23 cellular contexts compared by ENCODE assay signal in the genomic region with DNA sequence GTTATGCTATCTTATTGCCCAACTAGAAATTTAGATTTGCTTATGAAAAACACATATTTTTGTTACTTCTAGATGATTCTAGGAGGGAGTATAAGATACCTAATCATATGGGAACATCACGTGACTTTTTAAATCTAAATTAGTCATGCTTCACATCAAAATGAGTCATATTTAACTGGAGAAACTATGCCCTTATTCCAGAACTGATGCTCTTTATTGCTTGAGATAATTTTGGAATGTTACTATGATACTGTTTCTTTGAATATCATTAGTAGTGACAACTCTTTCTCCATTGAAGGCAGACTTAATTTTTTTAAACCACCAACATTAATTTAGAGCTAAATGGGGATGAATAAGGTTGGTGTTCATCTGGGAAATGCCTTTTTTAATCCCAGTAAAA. TPM values are rescaled to one million over a fixed set of nuclear protein-coding genes. Genes with fewer than 3 reads are reported as not detected.
DNase-seq lines count a peak whose midpoint lies in the region; ATAC-seq and TF ChIP-seq lines count a peak whose summit lies in the region.
"Had no signal": no experiment of that assay in that cellular context is flagged by ENCODE, and none has a peak within 500 bp of the region (broad histone marks: within the 10 kb centered on the region; RNA-seq: fewer than 3 reads in every experiment).

No MANE protein-coding gene starts in this region.

- DNase-seq in EH (ENCODE audit: low read depth) (peak; percentile 68), PC-3 (peak; percentile 24), cardiac fibroblast (ENCODE audit: low read depth in 2 of 2) (peak; percentile 45 to 57), kidney tubule cell (ENCODE audit: low spot score) (peak; percentile 13), C1 segment of cervical spinal cord (lab: John Stamatoyannopoulos, UW) (no peak), NCI-H1417 (lab: John Stamatoyannopoulos, UW) (no peak), NCI-H2196 (lab: John Stamatoyannopoulos, UW; ENCODE audit: unreplicated experiment) (no peak)
- DNase-seq in activated naive CD4-positive, alpha-beta T cell treated with anti-CD3 and anti-CD28 coated beads for 36 hours: no peak
- DNase-seq: activated B cell treated with CpG ODN at 0.5 μM for 24 hours; activated naive CD8-positive, alpha-beta T cell treated with anti-CD3 and anti-CD28 coated beads for 36 hours; activated T-cell treated with anti-CD3 and anti-CD28 coated beads, Interleukin-2, amount 50 U/mL, for 48 hours; effector CD4-positive, alpha-beta T cell; esophagus squamous epithelium; GF-D8; hypothalamus; mesenchymal stem cell; NCI-H187; Right ventricle myocardium superior; spleen had no signal

- H3K9me3 ChIP-seq in PC-3 (ENCODE audit: low read length): no peaks in the 10 kb centered on the region
- H3K9me3 ChIP-seq: esophagus squamous epithelium, spleen, suprapubic skin had no signal

- H3K27me3 ChIP-seq in PC-3 (ENCODE audit: low read length): no peaks in the 10 kb centered on the region
- H3K27me3 ChIP-seq: esophagus squamous epithelium, spleen, suprapubic skin had no signal

- no peaks in the 10 kb centered on the region for H3K36me3 ChIP-seq in PC-3 (ENCODE audit: low read depth, low read length)

- no peak overlapping the region for H3K9ac ChIP-seq in PC-3 (ENCODE audit: low read length)

- no peaks in the 10 kb centered on the region for H3K79me2 ChIP-seq in PC-3 (ENCODE audit: low read length)

- intact Hi-C loops in PC-3 (cut with micrococcal nuclease): no loop called here
- intact Hi-C loops in activated naive CD4-positive, alpha-beta T cell treated with anti-CD3 and anti-CD28 coated beads for 36 hours (cut with micrococcal nuclease): no loop called here

- H3K4me1 Mint-ChIP-seq in activated naive CD4-positive, alpha-beta T cell treated with anti-CD3 and anti-CD28 coated beads for 36 hours (ENCODE audit: low read depth): no peaks in the 10 kb centered on the region
- H3K4me1 Mint-ChIP-seq: activated B cell treated with CpG ODN at 0.5 μM for 24 hours; activated naive CD8-positive, alpha-beta T cell treated with anti-CD3 and anti-CD28 coated beads for 36 hours; B cell had no signal

- H3K27ac ChIP-seq in PC-3 (ENCODE audit: low read length): no peak overlapping the region
- H3K27ac ChIP-seq: esophagus squamous epithelium, spleen, suprapubic skin had no signal

- H3F3A ChIP-seq in PC-3 (ENCODE audit: low read length, unreplicated experiment): no peaks in the 10 kb centered on the region

- no peak overlapping the region for H3K4me3 Mint-ChIP-seq in activated naive CD4-positive, alpha-beta T cell treated with anti-CD3 and anti-CD28 coated beads for 36 hours
- H3K4me3 Mint-ChIP-seq: activated B cell treated with CpG ODN at 0.5 μM for 24 hours; activated naive CD8-positive, alpha-beta T cell treated with anti-CD3 and anti-CD28 coated beads for 36 hours; B cell; natural killer cell treated with Interleukin-12 subunit alpha and Interleukin-12 subunit beta and Interleukin-15 and Interleukin-18, amount 100 ng/mL, for 72 hours had no signal

- CTCF ChIA-PET in PC-3 (lab: Charles Lee): no interaction called here
- CTCF ChIA-PET in activated naive CD4-positive, alpha-beta T cell treated with anti-CD3 and anti-CD28 coated beads for 36 hours (lab: Charles Lee): interaction anchor here (0.6 kb wide), 1 partner anchor 127 kb away, joined by 3 read pairs; no protein-coding TSS in a partner anchor

- BruUV-seq in PC-3 (replicated peaks; lab: Mats Ljungman, UMichigan): no TSS peak

- H2AFZ ChIP-seq in PC-3 (ENCODE audit: low read length): no peak overlapping the region

- peak; percentile 31 for ATAC-seq in PC-3
- ATAC-seq: natural killer cell treated with Interleukin-12 subunit alpha and Interleukin-12 subunit beta and Interleukin-15 and Interleukin-18, amount 100 ng/mL, for 72 hours had no signal

- H3K4me1 ChIP-seq in PC-3 (ENCODE audit: insufficient read depth, low read length): no peaks in the 10 kb centered on the region; the same call in 1 of the 2 replicates
- H3K4me1 ChIP-seq: spleen, suprapubic skin had no signal

- no peaks in the 10 kb centered on the region for H3K27me3 Mint-ChIP-seq in activated naive CD4-positive, alpha-beta T cell treated with anti-CD3 and anti-CD28 coated beads for 36 hours (ENCODE audit: low read depth)
- H3K27me3 Mint-ChIP-seq: activated B cell treated with CpG ODN at 0.5 μM for 24 hours; activated naive CD8-positive, alpha-beta T cell treated with anti-CD3 and anti-CD28 coated beads for 36 hours; B cell; natural killer cell treated with Interleukin-12 subunit alpha and Interleukin-12 subunit beta and Interleukin-15 and Interleukin-18, amount 100 ng/mL, for 72 hours; progenitor cell of endocrine pancreas had no signal

- no peaks in the 10 kb centered on the region for H4K20me1 ChIP-seq in PC-3 (ENCODE audit: low read length)

- TF ChIP-seq CTCF in PC-3 (conservative IDR thresholded peaks at IDR 0.05; ENCODE audit: low read depth, low read length): no peak
- TF ChIP-seq CTCF in cardiac fibroblast (IDR thresholded peaks at IDR 0.05; ENCODE audit: low read depth, low read length): no peak

- H3K9me2 ChIP-seq in PC-3 (replicated peaks; ENCODE audit: low read length): no peaks in the 10 kb centered on the region

- H3K27ac Mint-ChIP-seq in activated naive CD4-positive, alpha-beta T cell treated with anti-CD3 and anti-CD28 coated beads for 36 hours: no peak overlapping the region
- H3K27ac Mint-ChIP-seq: activated B cell treated with CpG ODN at 0.5 μM for 24 hours; activated naive CD8-positive, alpha-beta T cell treated with anti-CD3 and anti-CD28 coated beads for 36 hours; B cell; progenitor cell of endocrine pancreas had no signal

- POLR2A ChIA-PET in PC-3 (lab: Charles Lee; ENCODE audit: unreplicated experiment): no interaction called here

- H3K4me3 ChIP-seq in PC-3 (ENCODE audit: low read length) (no peak overlapping the region), cardiac fibroblast (replicated peaks in 1 of 2; ENCODE audit: low read depth in 2 of 2, low read length in 2 of 2) (no peak overlapping the region)
- H3K4me3 ChIP-seq: esophagus squamous epithelium, spleen, suprapubic skin had no signal

- peaks cover 20% of the 10 kb centered on the region for H3K36me3 Mint-ChIP-seq in activated naive CD4-positive, alpha-beta T cell treated with anti-CD3 and anti-CD28 coated beads for 36 hours (ENCODE audit: low read depth)

- H3K9me3 Mint-ChIP-seq in activated naive CD4-positive, alpha-beta T cell treated with anti-CD3 and anti-CD28 coated beads for 36 hours: no peaks in the 10 kb centered on the region
- H3K9me3 Mint-ChIP-seq: activated B cell treated with CpG ODN at 0.5 μM for 24 hours; activated naive CD8-positive, alpha-beta T cell treated with anti-CD3 and anti-CD28 coated beads for 36 hours; natural killer cell treated with Interleukin-12 subunit alpha and Interleukin-12 subunit beta and Interleukin-15 and Interleukin-18, amount 100 ng/mL, for 72 hours had no signal

- H3K4me2 ChIP-seq in PC-3 (ENCODE audit: low read length): no peak overlapping the region

RNA-seq across cellular contexts. Expression of a gene that starts 19.9 kb away (rescaled TPM):
- total RNA-seq in PC-3 (2014; rRNA removed): 1.7 and 4.4 TPM in 2 replicates
- 1 to 10 TPM; 2.7 to 4.0 TPM for total RNA-seq in activated naive CD4-positive, alpha-beta T cell treated with anti-CD3 and anti-CD28 coated beads for 36 hours

Comparison
In these comparisons a context has a peak if more than half of its experiments do, and no peak if none do; other contexts are left out.
1. DNase-seq: peak in EH (single experiment), PC-3 (single experiment), cardiac fibroblast (2 of 2) and kidney tubule cell (single experiment); none in C1 segment of cervical spinal cord (0 of 14), NCI-H1417 (0 of 3), activated naive CD4-positive, alpha-beta T cell treated with anti-CD3 and anti-CD28 coated beads for 36 hours (single experiment) and NCI-H2196 (single experiment).